Comparison of ENCODE assay signal across 11 cellular contexts in the genomic region with DNA sequence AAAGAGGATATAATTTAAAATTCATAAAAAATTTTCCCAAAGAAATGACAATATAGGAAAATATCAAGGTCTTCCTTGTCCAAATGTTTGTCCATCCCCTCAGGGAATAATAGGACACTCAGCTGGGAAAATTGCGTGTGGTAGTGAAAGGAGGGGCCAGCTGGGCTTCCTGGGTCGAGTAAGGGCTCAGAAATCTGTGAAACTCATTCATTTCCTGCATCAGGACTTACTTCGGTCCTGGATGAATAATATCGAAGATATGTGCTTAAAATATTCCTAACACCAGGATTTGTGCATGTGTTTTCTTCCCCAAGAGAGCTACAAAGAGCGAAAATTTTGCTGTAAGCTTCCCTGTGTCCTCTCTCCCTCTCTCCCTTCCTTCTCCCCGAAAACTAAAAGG.
A peak's percentile ranks its signal among the peaks of the same experiment; 100 is the strongest.
DNase-seq lines count a peak whose midpoint lies in the region; ATAC-seq, FAIRE-seq and TF ChIP-seq lines count a peak whose summit lies in the region.
"Had no signal": no experiment of that assay in that cellular context is flagged by ENCODE, and none has a peak within 500 bp of the region (broad histone marks: within the 10 kb centered on the region; RNA-seq: fewer than 3 reads in every experiment).

No MANE protein-coding gene starts in this region.

- H3K79me1 ChIP-seq in mesenchymal stem cell (replicated peaks; ENCODE audit: low read length, poor library complexity, severe bottlenecking) = no peaks in the 10 kb centered on the region

- DNase-seq in BJ (ENCODE audit: low read depth) (peak; percentile 87), LHCN-M2 (ENCODE audit: low read depth) (peak; percentile 97), dedifferentiated amniotic fluid mesenchymal stem cell (ENCODE audit: extremely low spot score) (peak; percentile 74), mesenchymal stem cell (peak; percentile 87), NK-92 (lab: John Stamatoyannopoulos, UW; ENCODE audit: unreplicated experiment) (no peak), NCI-H524 (lab: John Stamatoyannopoulos, UW) (no peak), small intestine (no peak)
- DNase-seq in stimulated activated naive CD8-positive, alpha-beta T cell treated with anti-CD3 and anti-CD28 coated beads, Interleukin-15, Interleukin-2, amounts not matched to agents 100 U/mL and 50 U/mL, for 24 hours = no peak
- DNase-seq: hypothalamus had no signal

- no peaks in the 10 kb centered on the region for H3K36me3 ChIP-seq in BJ (ENCODE audit: control insufficient read depth, insufficient read depth, low read length)
- H3K36me3 ChIP-seq in mesenchymal stem cell (ENCODE audit: control insufficient read depth in 1 of 2, insufficient read depth in 2 of 2, low read depth in 1 of 2, low read length in 2 of 2) = no peaks in the 10 kb centered on the region
- H3K36me3 ChIP-seq in small intestine (ENCODE audit: control insufficient read depth in 2 of 2, insufficient read depth in 2 of 2, low read length in 2 of 2) = no peaks in the 10 kb centered on the region
- H3K36me3 ChIP-seq: ascending aorta had no signal

- no peak overlapping the region for H2BK15ac ChIP-seq in mesenchymal stem cell (ENCODE audit: low read depth, poor library complexity, severe bottlenecking)

- H2BK12ac ChIP-seq in mesenchymal stem cell (ENCODE audit: low read length in 2 of 2) = no peak overlapping the region

- H3K4me1 ChIP-seq in mesenchymal stem cell (ENCODE audit: control insufficient read depth, insufficient read depth, low read depth, low read length) = peaks cover 1% of the 10 kb centered on the region
- no peaks in the 10 kb centered on the region for H3K4me1 ChIP-seq in small intestine (ENCODE audit: control insufficient read depth in 2 of 2, insufficient read depth in 1 of 2, low read depth in 1 of 2, low read length in 1 of 2)
- H3K4me1 ChIP-seq: parathyroid adenoma had no signal

- POLR2A ChIA-PET in BJ (lab: Charles Lee) = no interaction called here

- H3K9me3 ChIP-seq in mesenchymal stem cell (ENCODE audit: control insufficient read depth, low read length) = no peaks in the 10 kb centered on the region
- H3K9me3 ChIP-seq in small intestine (ENCODE audit: control insufficient read depth, low read depth) = no peaks in the 10 kb centered on the region
- H3K9me3 ChIP-seq: ascending aorta had no signal

- peak overlapping the region; percentile 50 for H3K4me2 ChIP-seq in mesenchymal stem cell (ENCODE audit: low read length, poor library complexity, severe bottlenecking)

- no peak overlapping the region for H2AFZ ChIP-seq in mesenchymal stem cell (ENCODE audit: low read depth, low read length)
- H2AFZ ChIP-seq: parathyroid adenoma had no signal

- no peaks in the 10 kb centered on the region for H3K27me3 ChIP-seq in BJ (ENCODE audit: control insufficient read depth, insufficient read depth, low read length)
- H3K27me3 ChIP-seq in mesenchymal stem cell (ENCODE audit: control insufficient read depth in 1 of 2, insufficient read depth in 1 of 2, low read length in 2 of 2) = no peaks in the 10 kb centered on the region
- no peaks in the 10 kb centered on the region for H3K27me3 ChIP-seq in small intestine (ENCODE audit: control insufficient read depth in 2 of 2, insufficient read depth in 2 of 2, low read length in 2 of 2)
- H3K27me3 ChIP-seq: ascending aorta had no signal

- WGBS in mesenchymal stem cell = 0% methylated on average over 5 of the region's 6 CpGs
- WGBS in small intestine, 3 donors = 14 to 22% (median 19%) methylated on average over 6 of the region's 6 CpGs

- H3K14ac ChIP-seq in mesenchymal stem cell (ENCODE audit: low read length in 2 of 2) = no peak overlapping the region

- H3K18ac ChIP-seq in mesenchymal stem cell (ENCODE audit: low read depth in 1 of 2, low read length in 2 of 2) = no peak overlapping the region

- no peak overlapping the region for H4K91ac ChIP-seq in mesenchymal stem cell (ENCODE audit: low read length)

- CTCF ChIA-PET in BJ (lab: Yijun Ruan, JAX) = no interaction called here

- no peak for ATAC-seq in stimulated activated naive CD8-positive, alpha-beta T cell treated with anti-CD3 and anti-CD28 coated beads, Interleukin-15, Interleukin-2, amounts not matched to agents 100 U/mL and 50 U/mL, for 24 hours

- peak overlapping the region; percentile 57 for H2BK5ac ChIP-seq in mesenchymal stem cell (ENCODE audit: low read depth, low read length, poor library complexity, severe bottlenecking)

- no peak overlapping the region for H4K8ac ChIP-seq in mesenchymal stem cell (ENCODE audit: low read length)

- H3K4me3 ChIP-seq in BJ (ENCODE audit: low read depth, low read length) = no peak overlapping the region
- H3K4me3 ChIP-seq in mesenchymal stem cell (ENCODE audit: insufficient read depth in 1 of 2, low read depth in 1 of 2, low read length in 2 of 2) = peak overlapping the region in 1 of 2 experiments; percentile 45
- no peak overlapping the region for H3K4me3 ChIP-seq in small intestine (ENCODE audit: low read depth in 1 of 2, low read length in 2 of 2)
- H3K4me3 ChIP-seq: ascending aorta had no signal

- no peak overlapping the region for H2AK5ac ChIP-seq in mesenchymal stem cell (ENCODE audit: low read length, severe bottlenecking)

- H3K23ac ChIP-seq in mesenchymal stem cell (ENCODE audit: low read length in 2 of 2) = no peak overlapping the region

- peak overlapping the region; percentile 89 for H3K9ac ChIP-seq in mesenchymal stem cell (ENCODE audit: low read length)
- H3K9ac ChIP-seq: parathyroid adenoma had no signal

- peak overlapping the region; percentile 93 for H3K27ac ChIP-seq in mesenchymal stem cell (ENCODE audit: low read length, poor library complexity, severe bottlenecking)
- no peak overlapping the region for H3K27ac ChIP-seq in small intestine (ENCODE audit: low read depth in 1 of 2, low read length in 1 of 2)
- H3K27ac ChIP-seq: ascending aorta, parathyroid adenoma had no signal

- H3K4ac ChIP-seq in mesenchymal stem cell (ENCODE audit: low read depth in 1 of 2, low read length in 2 of 2) = no peak overlapping the region

- FAIRE-seq in small intestine (lab: Jason Lieb, UNC) = no peak

- no peak overlapping the region for H2BK120ac ChIP-seq in mesenchymal stem cell (ENCODE audit: low read depth, low read length)

- TF ChIP-seq CTCF in BJ (IDR thresholded peaks at IDR 0.05; ENCODE audit: insufficient read depth, low read depth, low read length) = no peak

Comparison
In these comparisons a context has a peak if more than half of its experiments do, and no peak if none do; other contexts are left out.
1. DNase-seq: peak in BJ (single experiment), LHCN-M2 (single experiment), dedifferentiated amniotic fluid mesenchymal stem cell (single experiment) and mesenchymal stem cell (single experiment); none in NK-92 (single experiment), NCI-H524 (0 of 2), stimulated activated naive CD8-positive, alpha-beta T cell treated with anti-CD3 and anti-CD28 coated beads, Interleukin-15, Interleukin-2, amounts not matched to agents 100 U/mL and 50 U/mL, for 24 hours (single experiment) and small intestine (single experiment).